Comparison of ENCODE assay signal across 11 cellular contexts in the genomic region with DNA sequence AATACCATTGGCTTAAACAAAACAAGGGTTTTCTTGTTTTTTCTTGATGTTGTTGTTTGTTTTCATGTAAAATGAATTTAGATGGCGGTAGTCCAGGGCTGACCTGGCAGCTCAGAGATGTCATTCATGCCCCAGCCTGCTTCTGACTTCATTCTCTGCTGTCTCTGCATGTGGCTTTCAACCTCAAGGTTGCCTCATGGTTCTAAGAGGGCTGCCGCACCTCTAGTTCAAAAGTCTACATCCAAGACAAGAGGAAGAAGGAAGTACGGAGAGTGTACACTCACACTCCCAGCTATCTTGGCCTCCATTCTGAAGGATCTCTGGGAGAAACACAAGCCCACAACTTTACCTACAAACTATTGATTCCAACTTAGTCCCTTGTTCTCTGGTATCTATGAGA. TPM values are rescaled to one million over a fixed set of nuclear protein-coding genes. Genes with fewer than 3 reads are reported as not detected.
DNase-seq lines count a peak whose midpoint lies in the region; ATAC-seq, FAIRE-seq and TF ChIP-seq lines count a peak whose summit lies in the region.
"Had no signal": no experiment of that assay in that cellular context is flagged by ENCODE, and none has a peak within 500 bp of the region (broad histone marks: within the 10 kb centered on the region; RNA-seq: fewer than 3 reads in every experiment).

No MANE protein-coding gene starts in this region.

- H3K4me3 Mint-ChIP-seq in CD4-positive, CD25-positive, alpha-beta regulatory T cell: peak overlapping the region in 3 of 4 donors; percentile 96 to 99 (median 99)
- H3K4me3 Mint-ChIP-seq in natural killer cell treated with Interleukin-12 subunit alpha and Interleukin-12 subunit beta and Interleukin-15 and Interleukin-18, amount 100 ng/mL, for 72 hours: peak overlapping the region; percentile 98

- H3K27me3 ChIP-seq in CD4-positive, CD25-positive, alpha-beta regulatory T cell (ENCODE audit: control insufficient read depth, insufficient read depth, low read length): no peaks in the 10 kb centered on the region
- H3K27me3 ChIP-seq in bronchial epithelial cell (ENCODE audit: control insufficient read depth, insufficient read depth, low read length): no peaks in the 10 kb centered on the region
- H3K27me3 ChIP-seq: pancreas had no signal

- peak overlapping the region; percentile 100 for H3K4me3 ChIP-seq in CD4-positive, CD25-positive, alpha-beta regulatory T cell (ENCODE audit: low read depth, low read length)
- H3K4me3 ChIP-seq in NB4 (ENCODE audit: low read depth, low read length) (no peak overlapping the region), bronchial epithelial cell (ENCODE audit: low read depth, low read length) (no peak overlapping the region)

- H3K9me3 Mint-ChIP-seq in CD4-positive, CD25-positive, alpha-beta regulatory T cell: peaks cover 0 to 8% (median 5%) of the 10 kb centered on the region in 7 donors
- no peaks in the 10 kb centered on the region for H3K9me3 Mint-ChIP-seq in natural killer cell treated with Interleukin-12 subunit alpha and Interleukin-12 subunit beta and Interleukin-15 and Interleukin-18, amount 100 ng/mL, for 72 hours

- H3K27ac Mint-ChIP-seq in CD4-positive, CD25-positive, alpha-beta regulatory T cell: peak overlapping the region; percentile 100
- peak overlapping the region; percentile 98 for H3K27ac Mint-ChIP-seq in natural killer cell treated with Interleukin-12 subunit alpha and Interleukin-12 subunit beta and Interleukin-15 and Interleukin-18, amount 100 ng/mL, for 72 hours

- H3K36me3 ChIP-seq in CD4-positive, CD25-positive, alpha-beta regulatory T cell (ENCODE audit: control insufficient read depth, insufficient read depth, low read length): peaks cover 5% of the 10 kb centered on the region
- no peaks in the 10 kb centered on the region for H3K36me3 ChIP-seq in bronchial epithelial cell (ENCODE audit: control insufficient read depth, insufficient read depth, low read length)
- H3K36me3 ChIP-seq: pancreas had no signal

- FAIRE-seq in bronchial epithelial cell (lab: Jason Lieb, UNC): no peak
- FAIRE-seq: pancreas had no signal

- intact Hi-C loops in left cardiac atrium (cut with DNase I): no loop called here

- H3K9me3 ChIP-seq in CD4-positive, CD25-positive, alpha-beta regulatory T cell (ENCODE audit: control insufficient read depth in 2 of 2, low read length in 2 of 2): no peaks in the 10 kb centered on the region
- H3K9me3 ChIP-seq: pancreas had no signal

- H3K27me3 Mint-ChIP-seq in CD4-positive, CD25-positive, alpha-beta regulatory T cell: no peaks in the 10 kb centered on the region
- no peaks in the 10 kb centered on the region for H3K27me3 Mint-ChIP-seq in natural killer cell treated with Interleukin-12 subunit alpha and Interleukin-12 subunit beta and Interleukin-15 and Interleukin-18, amount 100 ng/mL, for 72 hours

- peaks cover 19% of the 10 kb centered on the region for H3K36me3 Mint-ChIP-seq in CD4-positive, CD25-positive, alpha-beta regulatory T cell
- peaks cover 11% of the 10 kb centered on the region for H3K36me3 Mint-ChIP-seq in natural killer cell treated with Interleukin-12 subunit alpha and Interleukin-12 subunit beta and Interleukin-15 and Interleukin-18, amount 100 ng/mL, for 72 hours

- no peak for DNase-seq in CD4-positive, CD25-positive, alpha-beta regulatory T cell
- DNase-seq in NB4 (ENCODE audit: low read depth) (peak; percentile 52), bronchial epithelial cell (ENCODE audit: low read depth) (peak; percentile 90), globus pallidus (ENCODE audit: low spot score) (no peak), left cardiac atrium (no peak), KG1 (lab: John Stamatoyannopoulos, UW) (no peak)
- no peak for DNase-seq in natural killer cell treated with Interleukin-12 subunit alpha and Interleukin-12 subunit beta and Interleukin-15 and Interleukin-18, amount 100 ng/mL, for 72 hours (ENCODE audit: low spot score)
- DNase-seq: Caco-2, NCI-H345, pancreas had no signal

- no peak for ATAC-seq in CD4-positive, CD25-positive, alpha-beta regulatory T cell (ENCODE audit: low read depth in 2 of 2)
- ATAC-seq in natural killer cell treated with Interleukin-12 subunit alpha and Interleukin-12 subunit beta and Interleukin-15 and Interleukin-18, amount 100 ng/mL, for 72 hours: no peak
- ATAC-seq in GM19324 (IDR thresholded peaks at IDR 0.05; ENCODE audit: low FRiP score, unreplicated experiment): no peak
- ATAC-seq in left cardiac atrium: no peak

- H3K4me1 ChIP-seq in CD4-positive, CD25-positive, alpha-beta regulatory T cell (ENCODE audit: control insufficient read depth, insufficient read depth, low read length, poor library complexity, severe bottlenecking): peaks cover 27% of the 10 kb centered on the region
- H3K4me1 ChIP-seq: Caco-2 had no signal

- H3K27ac ChIP-seq in CD4-positive, CD25-positive, alpha-beta regulatory T cell (ENCODE audit: insufficient read depth, low read length, poor library complexity, severe bottlenecking): no peak overlapping the region

- TF ChIP-seq CTCF in NB4 (IDR thresholded peaks at IDR 0.05; ENCODE audit: low read depth, low read length) (no peak), bronchial epithelial cell (IDR thresholded peaks at IDR 0.05; ENCODE audit: insufficient read depth, low read length, severe bottlenecking) (no peak)

- peaks cover 7 to 44% (median 23%) of the 10 kb centered on the region in 4 donors for H3K4me1 Mint-ChIP-seq in CD4-positive, CD25-positive, alpha-beta regulatory T cell
- peaks cover 27 to 33% of the 10 kb centered on the region in 2 donors for H3K4me1 Mint-ChIP-seq in natural killer cell treated with Interleukin-12 subunit alpha and Interleukin-12 subunit beta and Interleukin-15 and Interleukin-18, amount 100 ng/mL, for 72 hours (ENCODE audit: low read depth in 2 of 2)

- TF ChIP-seq POLR2A in NB4 (IDR thresholded peaks at IDR 0.05; ENCODE audit: extremely low read depth, insufficient read length): no peak

RNA-seq across cellular contexts. Expression of gene BTN3A3, which starts 1.2 kb away (rescaled TPM):
- total RNA-seq in CD4-positive, CD25-positive, alpha-beta regulatory T cell: 125 TPM
- 10 to 100 TPM; 79.3 to 91.5 (median 82.7) TPM for polyA plus RNA-seq in CD4-positive, CD25-positive, alpha-beta regulatory T cell
- total RNA-seq in bronchial epithelial cell (1.2 and 1.6 TPM in 2 replicates), left cardiac atrium (10 to 100 TPM in 1 of 2 donors, 1 to 10 TPM in 1; 8.9 to 13.3 TPM)
- total RNA-seq in natural killer cell treated with Interleukin-12 subunit alpha and Interleukin-12 subunit beta and Interleukin-15 and Interleukin-18, amount 100 ng/mL, for 72 hours: 10 to 100 TPM; 42.9 to 54.1 TPM

RNA-seq across cellular contexts. Expression of gene BTN2A1, which starts 18.6 kb away (rescaled TPM):
- 35.9 TPM for total RNA-seq in CD4-positive, CD25-positive, alpha-beta regulatory T cell
- polyA plus RNA-seq in CD4-positive, CD25-positive, alpha-beta regulatory T cell: 10 to 100 TPM in 3 of 4 donors, 1 to 10 TPM in 1; 9.7 to 14.5 (median 12.2) TPM
- total RNA-seq in bronchial epithelial cell: 4.7 and 5.3 TPM in 2 replicates
- 10 to 100 TPM; 41.2 to 47.4 TPM for total RNA-seq in natural killer cell treated with Interleukin-12 subunit alpha and Interleukin-12 subunit beta and Interleukin-15 and Interleukin-18, amount 100 ng/mL, for 72 hours
- 10 to 100 TPM; 16.1 to 19.1 TPM for total RNA-seq in left cardiac atrium

RNA-seq across cellular contexts. Expression of gene BTN3A1, which starts 37.1 kb away (rescaled TPM):
- total RNA-seq in CD4-positive, CD25-positive, alpha-beta regulatory T cell: 279 TPM
- polyA plus RNA-seq in CD4-positive, CD25-positive, alpha-beta regulatory T cell: 10 to 100 TPM; 67.4 to 100.0 (median 71.2) TPM
- total RNA-seq in bronchial epithelial cell: 2.0 and 3.9 TPM in 2 replicates
- total RNA-seq in natural killer cell treated with Interleukin-12 subunit alpha and Interleukin-12 subunit beta and Interleukin-15 and Interleukin-18, amount 100 ng/mL, for 72 hours: 10 to 100 TPM; 53.6 to 80.6 TPM
- total RNA-seq in left cardiac atrium: 10 to 100 TPM in 1 of 2 donors, 1 to 10 TPM in 1; 5.7 to 12.4 TPM

RNA-seq across cellular contexts. Expression of gene BTN2A2, which starts 56.2 kb away (rescaled TPM):
- total RNA-seq in CD4-positive, CD25-positive, alpha-beta regulatory T cell: 62.3 TPM
- 1 to 10 TPM; 4.5 to 9.5 (median 6.8) TPM for polyA plus RNA-seq in CD4-positive, CD25-positive, alpha-beta regulatory T cell
- total RNA-seq in bronchial epithelial cell (3.2 and 4.7 TPM in 2 replicates), left cardiac atrium (1 to 10 TPM; 6.1 to 9.8 TPM)
- total RNA-seq in natural killer cell treated with Interleukin-12 subunit alpha and Interleukin-12 subunit beta and Interleukin-15 and Interleukin-18, amount 100 ng/mL, for 72 hours: 10 to 100 TPM; 24.6 to 31.8 TPM

Comparison
In these comparisons a context has a peak if more than half of its experiments do, and no peak if none do; other contexts are left out.
1. DNase-seq: peak in NB4 (single experiment) and bronchial epithelial cell (single experiment); none in CD4-positive, CD25-positive, alpha-beta regulatory T cell (0 of 3), natural killer cell treated with Interleukin-12 subunit alpha and Interleukin-12 subunit beta and Interleukin-15 and Interleukin-18, amount 100 ng/mL, for 72 hours (single experiment), globus pallidus (single experiment), left cardiac atrium (single experiment) and KG1 (single experiment).
2. RNA of gene BTN3A1, which starts 37.1 kb away (total RNA-seq): 279 TPM in CD4-positive, CD25-positive, alpha-beta regulatory T cell (single experiment) and 53.6 to 80.6 TPM in natural killer cell treated with Interleukin-12 subunit alpha and Interleukin-12 subunit beta and Interleukin-15 and Interleukin-18, amount 100 ng/mL, for 72 hours; 5.7 to 12.4 TPM in left cardiac atrium and 2.0 to 3.9 TPM in bronchial epithelial cell; every median in the first group is over 4 times any median in the second.